Comparison of ENCODE assay signal across 19 cellular contexts in the genomic region with DNA sequence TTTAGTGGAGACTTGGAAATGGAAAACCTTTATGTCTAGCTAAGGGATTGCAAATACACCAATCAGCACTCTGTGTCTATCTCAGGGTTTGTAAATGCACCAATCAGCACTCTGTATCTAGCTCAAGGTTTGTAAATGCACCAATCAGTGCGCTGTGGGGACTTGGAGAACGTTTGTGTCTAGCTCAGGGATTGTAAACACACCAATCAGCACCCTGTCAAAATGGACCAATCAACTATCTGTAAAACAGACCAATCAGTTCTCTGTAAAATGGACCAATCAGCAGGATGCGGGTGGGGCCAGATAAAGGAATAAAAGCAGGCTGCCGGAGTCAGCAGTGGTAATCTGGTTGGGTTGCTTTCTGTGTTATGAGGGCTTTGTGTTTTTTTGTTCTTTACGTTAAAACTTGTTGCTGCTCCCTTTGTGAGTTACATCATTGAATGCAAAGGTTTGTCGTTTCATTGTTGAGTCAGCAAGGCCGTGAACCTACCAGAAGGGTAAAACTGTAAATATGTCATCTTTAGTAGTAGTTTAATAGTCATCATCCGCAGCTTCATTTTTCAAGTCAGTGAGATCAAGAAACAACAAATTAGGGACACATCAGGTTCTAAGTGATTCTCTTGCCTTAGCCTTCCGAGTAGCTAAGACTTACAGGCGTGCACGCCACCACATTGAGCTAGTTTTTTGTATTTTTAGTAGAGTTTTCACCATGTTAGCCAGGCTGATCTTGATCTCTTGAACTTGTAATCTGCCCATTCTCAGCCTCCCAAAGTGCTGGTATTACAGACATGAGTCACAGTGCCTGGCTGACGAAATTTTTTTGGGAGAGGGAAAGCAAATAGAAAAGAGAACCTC.
"Had no signal": no experiment of that assay in that cellular context is flagged by ENCODE, and none has a peak within 500 bp of the region (broad histone marks: within the 10 kb centered on the region; RNA-seq: fewer than 3 reads in every experiment).

No MANE protein-coding gene starts in this region.

- H3K4me3 ChIP-seq: body of pancreas, gastroesophageal sphincter, left ventricle myocardium inferior had no signal

- ATAC-seq: activated CD8-positive, alpha-beta memory T cell treated with anti-CD3 and anti-CD28 coated beads, Interleukin-2, amount 10 ng/mL, durations not matched to agents 7 days and 5 days; activated naive CD4-positive, alpha-beta T cell treated with anti-CD3 and anti-CD28 coated beads, Interleukin-2, amount 50 U/mL, for 72 hours; body of pancreas; gastroesophageal sphincter; T-helper 17 cell had no signal

- H3K36me3 Mint-ChIP-seq: activated CD8-positive, alpha-beta memory T cell treated with anti-CD3 and anti-CD28 coated beads, Interleukin-2, amount 10 ng/mL, durations not matched to agents 7 days and 5 days; activated naive CD4-positive, alpha-beta T cell treated with anti-CD3 and anti-CD28 coated beads, Interleukin-2, amount 50 U/mL, for 72 hours had no signal

- H3K9me3 ChIP-seq: body of pancreas, esophagus muscularis mucosa, gastroesophageal sphincter, left ventricle myocardium inferior had no signal

- H3K36me3 ChIP-seq: esophagus muscularis mucosa, gastroesophageal sphincter, left ventricle myocardium inferior had no signal

- H3K27ac Mint-ChIP-seq: activated CD8-positive, alpha-beta memory T cell treated with anti-CD3 and anti-CD28 coated beads, Interleukin-2, amount 10 ng/mL, durations not matched to agents 7 days and 5 days; activated naive CD4-positive, alpha-beta T cell treated with anti-CD3 and anti-CD28 coated beads, Interleukin-2, amount 50 U/mL, for 72 hours; activated T-cell treated with anti-CD3 and anti-CD28 coated beads, Interleukin-2, amount 50 U/mL, for 24 hours; nephron progenitor cell; stimulated activated naive CD8-positive, alpha-beta T cell treated with anti-CD3 and anti-CD28 coated beads, Interleukin-15, Interleukin-2, amounts not matched to agents 100 ng/mL and 50 ng/mL, for 24 hours; T-helper 17 cell had no signal

- H3K9me3 Mint-ChIP-seq: activated T-cell treated with anti-CD3 and anti-CD28 coated beads, Interleukin-2, amount 50 U/mL, for 24 hours had no signal

- H3K4me1 ChIP-seq: body of pancreas, gastroesophageal sphincter had no signal

- H3K4me1 Mint-ChIP-seq: activated CD8-positive, alpha-beta memory T cell treated with anti-CD3 and anti-CD28 coated beads, Interleukin-2, amount 10 ng/mL, durations not matched to agents 7 days and 5 days; T-helper 17 cell had no signal

- H3K27me3 ChIP-seq: body of pancreas, esophagus muscularis mucosa, gastroesophageal sphincter had no signal

- H3K4me3 Mint-ChIP-seq: activated CD8-positive, alpha-beta memory T cell treated with anti-CD3 and anti-CD28 coated beads, Interleukin-2, amount 10 ng/mL, durations not matched to agents 7 days and 5 days; activated T-cell treated with anti-CD3 and anti-CD28 coated beads, Interleukin-2, amount 50 U/mL, for 24 hours; nephron progenitor cell; stimulated activated naive CD8-positive, alpha-beta T cell treated with anti-CD3 and anti-CD28 coated beads, Interleukin-15, Interleukin-2, amounts not matched to agents 100 ng/mL and 50 ng/mL, for 24 hours; T-helper 17 cell had no signal

- H3K27me3 Mint-ChIP-seq: activated CD8-positive, alpha-beta memory T cell treated with anti-CD3 and anti-CD28 coated beads, Interleukin-2, amount 10 ng/mL, durations not matched to agents 7 days and 5 days; activated T-cell treated with anti-CD3 and anti-CD28 coated beads, Interleukin-2, amount 50 U/mL, for 24 hours; stimulated activated naive CD8-positive, alpha-beta T cell treated with anti-CD3 and anti-CD28 coated beads, Interleukin-15, Interleukin-2, amounts not matched to agents 100 ng/mL and 50 ng/mL, for 24 hours; T-helper 17 cell had no signal

- DNase-seq: activated CD4-positive, alpha-beta T cell treated with anti-CD3 and anti-CD28 coated beads, Interleukin-2, amount 50 U/mL, for 4 hours; activated CD4-positive, CD25-positive, alpha-beta regulatory T cell treated with anti-CD3 and anti-CD28 coated beads, Interleukin-2, amount 50 U/mL, for 72 hours; activated CD8-positive, alpha-beta memory T cell treated with anti-CD3 and anti-CD28 coated beads, Interleukin-2, amount 10 ng/mL, durations not matched to agents 7 days and 5 days; activated effector memory CD4-positive, alpha-beta T cell treated with anti-CD3 and anti-CD28 coated beads, Interleukin-2, amount 50 U/mL, for 16 hours; activated T-cell treated with anti-CD3 and anti-CD28 coated beads, Interleukin-2, amount 50 U/mL, for 24 hours; amniotic stem cell; body of pancreas; effector memory CD4-positive, alpha-beta T cell; kidney; left ventricle myocardium inferior; mesenchymal stem cell; nephron progenitor cell; stimulated activated CD4-positive, alpha-beta T cell treated with anti-CD3 and anti-CD28 coated beads, Interleukin-2, amount 100 ng/mL, for 48 hours; stimulated activated CD8-positive, alpha-beta memory T cell treated with anti-CD3 and anti-CD28 coated beads, Interleukin-4, amount 100 ng/mL, for 48 hours; T-helper 17 cell had no signal

- H3K27ac ChIP-seq: body of pancreas, esophagus muscularis mucosa, gastroesophageal sphincter, left ventricle myocardium inferior had no signal
